In the genomic region with DNA sequence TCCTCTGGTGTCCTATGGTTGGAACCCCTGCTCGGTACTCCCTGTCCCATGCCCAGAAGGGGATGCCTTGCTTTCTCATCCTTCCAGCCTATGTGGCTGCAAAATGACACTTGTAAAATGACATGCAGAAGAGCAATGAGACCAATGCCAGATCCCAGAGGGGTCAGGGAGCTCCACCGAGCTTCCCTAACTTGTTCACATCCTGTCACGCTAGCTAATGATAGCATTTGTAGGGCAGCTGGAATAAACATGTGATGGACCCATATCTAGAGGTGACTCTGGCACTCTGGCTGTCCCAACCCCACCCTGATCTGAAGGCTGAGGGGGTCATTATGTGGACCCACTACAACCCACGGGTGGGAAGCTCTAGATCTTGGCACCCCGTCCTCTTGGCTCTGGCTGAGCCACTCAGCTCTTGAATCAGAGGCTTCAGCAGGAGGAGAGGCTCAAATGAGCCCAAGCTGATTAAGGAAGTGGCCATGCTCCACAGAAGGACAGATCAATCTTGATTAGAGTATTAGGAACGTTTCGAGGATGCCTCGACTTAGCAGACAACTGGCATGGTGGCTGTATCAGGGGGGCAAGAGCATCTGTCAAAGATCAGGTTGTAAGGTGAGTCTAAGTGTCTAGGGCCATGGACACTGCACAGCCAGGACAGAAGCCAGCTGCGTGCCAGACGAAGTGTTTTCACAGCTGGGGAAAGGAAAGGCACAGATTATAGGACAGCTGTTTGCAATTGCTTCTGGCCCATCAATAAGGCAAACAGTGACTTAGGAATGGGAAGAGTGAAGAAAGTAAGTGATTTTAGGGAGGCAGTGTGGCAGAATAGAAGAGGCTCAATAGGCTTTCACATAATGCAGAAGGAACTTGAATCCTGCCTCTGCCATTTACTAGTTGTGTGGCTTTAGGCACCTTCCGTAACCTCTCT, we compare ENCODE assay signal across 20 cellular contexts.
DNase-seq lines count a peak whose midpoint lies in the region; ATAC-seq and TF ChIP-seq lines count a peak whose summit lies in the region.
"Had no signal": no experiment of that assay in that cellular context is flagged by ENCODE, and none has a peak within 500 bp of the region (broad histone marks: within the 10 kb centered on the region; RNA-seq: fewer than 3 reads in every experiment).

No MANE protein-coding gene starts in this region.

- no peak overlapping the region; the same call in 1 of the 2 replicates for H3K27ac ChIP-seq in IMR-90 (ENCODE audit: insufficient read depth, low read length)
- no peak overlapping the region for H3K27ac ChIP-seq in upper lobe of right lung
- H3K27ac ChIP-seq: 22Rv1, BLaER1, RWPE1 had no signal

- dilution Hi-C loops in IMR-90 (cut with HindIII; ENCODE audit: low sequenced_read_pairs, unreplicated experiment) = no loop called here

- TF ChIP-seq CTCF in IMR-90 (conservative IDR thresholded peaks at IDR 0.05; ENCODE audit: low read depth, low read length) (no peak), foreskin fibroblast (IDR thresholded peaks at IDR 0.05; ENCODE audit: low read depth, low read length) (no peak), upper lobe of right lung (IDR thresholded peaks at IDR 0.05) (no peak), WTC11 (IDR thresholded peaks at IDR 0.05) (no peak)

- H2BK5ac ChIP-seq in IMR-90 (ENCODE audit: low read depth, low read length, poor library complexity, severe bottlenecking) = peak overlapping the region; percentile 36

- H3K36me3 ChIP-seq in IMR-90 (ENCODE audit: control insufficient read depth, insufficient read depth, low read length) (no peaks in the 10 kb centered on the region), upper lobe of right lung (no peaks in the 10 kb centered on the region)
- H3K36me3 ChIP-seq: BLaER1, MG63 had no signal

- in situ Hi-C loops in IMR-90 (cut with MboI; ENCODE audit: low sequenced_read_pairs) = no loop called here

- H4K91ac ChIP-seq in IMR-90 (ENCODE audit: insufficient read depth, low read depth, low read length) = peak overlapping the region; percentile 68

- peak overlapping the region; percentile 62; the same call in 1 of the 2 replicates for H3K23ac ChIP-seq in IMR-90 (ENCODE audit: low read depth, low read length)

- H3K9me3 ChIP-seq in IMR-90 (ENCODE audit: control insufficient read depth, insufficient read depth, low read length) (no peaks in the 10 kb centered on the region), upper lobe of right lung (no peaks in the 10 kb centered on the region)
- H3K9me3 ChIP-seq: BLaER1, MG63 had no signal

- H3K36me3 Mint-ChIP-seq in WTC11 = peaks cover 3% of the 10 kb centered on the region; the same call in 1 of the 2 replicates

- H3K18ac ChIP-seq in IMR-90 (ENCODE audit: low read depth, low read length) = peak overlapping the region; percentile 16; the same call in 1 of the 2 replicates

- no peak for TF ChIP-seq POLR2A in IMR-90 (IDR thresholded peaks at IDR 0.05; ENCODE audit: low read depth, low read length)

- intact Hi-C loops in IMR-90 (cut with micrococcal nuclease) = no loop called here
- intact Hi-C loops in upper lobe of right lung (cut with DNase I) = no loop called here

- DNase-seq in NCI-H524 (lab: John Stamatoyannopoulos, UW) (peak; percentile 9 to 48), NCI-H524 treated with DMSO at 0.1 percent for 48 hours (lab: John Stamatoyannopoulos, UW) (no peak), IMR-90 (no peak), foreskin fibroblast (peak; percentile 29 to 72), upper lobe of right lung (no peak), WTC11 (ENCODE audit: low spot score) (no peak)
- DNase-seq in activated effector memory CD4-positive, alpha-beta T cell treated with anti-CD3 and anti-CD28 coated beads, Interleukin-2, amount 50 U/mL, for 16 hours = no peak
- DNase-seq: DMS 273 treated with DMSO at 0.1 percent for 48 hours, GOT3, Karpas-422, NCI-H1092, NCI-H146, NCI-H2081, PC-3, SW 1271 had no signal

- no peaks in the 10 kb centered on the region for H3K27me3 ChIP-seq in IMR-90 (ENCODE audit: control insufficient read depth, insufficient read depth, low read length)
- no peaks in the 10 kb centered on the region for H3K27me3 ChIP-seq in upper lobe of right lung
- H3K27me3 ChIP-seq: BLaER1, MG63 had no signal

- peaks cover 23% of the 10 kb centered on the region for H3K27me3 Mint-ChIP-seq in WTC11 (ENCODE audit: low read depth)

- H2BK20ac ChIP-seq in IMR-90 (ENCODE audit: low read depth, low read length) = peak overlapping the region; percentile 76

- POLR2A ChIA-PET in IMR-90 (lab: Charles Lee; ENCODE audit: unreplicated experiment) = interaction anchor here (0.5 kb wide), 1 partner anchor 802 kb away, joined by 5 read pairs; no protein-coding TSS in a partner anchor
- POLR2A ChIA-PET in WTC11 (lab: Charles Lee) = no interaction called here

- H3K9ac ChIP-seq in IMR-90 (ENCODE audit: low read depth, low read length) = no peak overlapping the region
- H3K9ac ChIP-seq: BLaER1 had no signal

- no peak for ATAC-seq in IMR-90 (ENCODE audit: low read depth)
- peak; percentile 28 for ATAC-seq in upper lobe of right lung
- ATAC-seq in HG02571 (IDR thresholded peaks at IDR 0.05; ENCODE audit: unreplicated experiment) = no peak
- ATAC-seq in WTC11 = no peak
- ATAC-seq: PC-3 had no signal

- H3K56ac ChIP-seq in IMR-90 (ENCODE audit: extremely low read depth, insufficient read depth, low read length) = no peak overlapping the region

- CTCF ChIA-PET in IMR-90 (lab: Yijun Ruan, JAX) = no interaction called here
- CTCF ChIA-PET in WTC11 (lab: Charles Lee) = interaction anchor here (0.8 to 1.6 kb wide), 4 partner anchors 27 to 210 kb away, joined by 3 to 6 read pairs (median 4); no protein-coding TSS in a partner anchor

- peaks cover 17% of the 10 kb centered on the region for H3K4me1 Mint-ChIP-seq in WTC11

- H3K27ac Mint-ChIP-seq in WTC11 = no peak overlapping the region

- H2AFZ ChIP-seq in IMR-90 (replicated peaks; ENCODE audit: low read length, poor library complexity) = peak overlapping the region; percentile 52

- peak overlapping the region; percentile 57 for H3K14ac ChIP-seq in IMR-90 (replicated peaks; ENCODE audit: low read depth, low read length)

- TF ChIP-seq RAD21 in IMR-90 (IDR thresholded peaks at IDR 0.05; ENCODE audit: low read length) = no peak

- no peaks in the 10 kb centered on the region for H4K20me1 ChIP-seq in IMR-90 (ENCODE audit: insufficient read depth, low read length)
- H4K20me1 ChIP-seq: BLaER1 had no signal

- peak overlapping the region; percentile 6; the same call in 1 of the 2 replicates for H4K5ac ChIP-seq in IMR-90 (ENCODE audit: low read depth, low read length)

- peak overlapping the region; percentile 71; the same call in 2 of the 3 replicates for H2BK15ac ChIP-seq in IMR-90 (ENCODE audit: low read depth, low read length)

- peaks cover 15% of the 10 kb centered on the region for H3K9me1 ChIP-seq in IMR-90 (ENCODE audit: insufficient read depth, low read length)

- H3K79me1 ChIP-seq in IMR-90 (ENCODE audit: low read depth in 1 of 2, low read length in 2 of 2) = peaks cover 4 to 31% of the 10 kb centered on the region in 2 experiments; a peak in 3 of 4 replicates

- H2BK120ac ChIP-seq in IMR-90 (ENCODE audit: low read depth, low read length) = peak overlapping the region; percentile 88

- peak overlapping the region; percentile 73 for H3K4ac ChIP-seq in IMR-90 (ENCODE audit: low read depth, low read length)

- peak overlapping the region; percentile 4 to 65; a peak in 2 of 4 replicates for H4K8ac ChIP-seq in IMR-90 (ENCODE audit: low read depth in 2 of 2, low read length in 2 of 2)

- peak overlapping the region; percentile 39 for H2AK5ac ChIP-seq in IMR-90 (ENCODE audit: low read depth, low read length)

- H3K4me1 ChIP-seq in IMR-90 (ENCODE audit: control insufficient read depth, insufficient read depth, low read length) (peaks cover 14% of the 10 kb centered on the region), upper lobe of right lung (no peaks in the 10 kb centered on the region)
- H3K4me1 ChIP-seq: BLaER1 had no signal

- peak overlapping the region; percentile 13 for H2AK9ac ChIP-seq in IMR-90 (replicated peaks; ENCODE audit: low read depth, low read length, poor library complexity)

- H3K4me3 ChIP-seq in IMR-90 (ENCODE audit: insufficient read depth, low read depth, low read length) = no peak overlapping the region
- H3K4me3 ChIP-seq in foreskin fibroblast (ENCODE audit: low read depth in 1 of 2, low read length in 2 of 2) = no peak overlapping the region
- H3K4me3 ChIP-seq in upper lobe of right lung = no peak overlapping the region
- H3K4me3 ChIP-seq: BLaER1, MG63 had no signal

- no peak overlapping the region for H3K4me3 Mint-ChIP-seq in WTC11

- no peak overlapping the region for H3K4me2 ChIP-seq in IMR-90 (ENCODE audit: low read depth, low read length)
- H3K4me2 ChIP-seq: BLaER1 had no signal

- 47% methylated on average over 3 of the region's 11 CpGs; no CpG with 5 or more reads in 1 of the 2 experiments for WGBS in IMR-90 (ENCODE audit: extremely low coverage in 2 of 2, insufficient read length in 1 of 2), 2 experiments

- no TSS peak for BruUV-seq in IMR-90 (replicated peaks; lab: Mats Ljungman, UMichigan)

- H3K9me3 Mint-ChIP-seq in WTC11 = peaks cover 8% of the 10 kb centered on the region; the same call in 1 of the 2 replicates

TF ChIP-seq in IMR-90, 13 proteins besides CTCF, POLR2A, EP300 and RAD21 (continues in another document):
- TF ChIP-seq RFX5 (IDR thresholded peaks at IDR 0.05; ENCODE audit: low read depth, low read length) (no peak), CHD1 (IDR thresholded peaks at IDR 0.05; ENCODE audit: low read depth, low read length) (no peak), MXI1 (IDR thresholded peaks at IDR 0.05; ENCODE audit: borderline replicate concordance, low read depth, low read length) (no peak), MAZ (IDR thresholded peaks at IDR 0.05; ENCODE audit: borderline replicate concordance, low read depth, low read length) (no peak), NFE2L2 (IDR thresholded peaks at IDR 0.05; ENCODE audit: low read depth, low read length) (no peak), FOS (IDR thresholded peaks at IDR 0.05; ENCODE audit: low read depth, low read length) (no peak), SMC3 (IDR thresholded peaks at IDR 0.05; ENCODE audit: low read depth, low read length) (no peak), CEBPB (IDR thresholded peaks at IDR 0.05; ENCODE audit: low read depth, low read length) (no peak)

TF ChIP-seq in WTC11, 78 proteins besides CTCF, POLR2A, EP300 and RAD21:
- TF ChIP-seq EMX1 (CRISPR knock-in tag; IDR thresholded peaks at IDR 0.05) (no peak), ZNF396 (CRISPR knock-in tag; IDR thresholded peaks at IDR 0.05; ENCODE audit: borderline replicate concordance) (no peak)
TF ChIP-seq in WTC11: peak in this region for 0.

Comparison
In these comparisons a context has a peak if more than half of its experiments do, and no peak if none do; other contexts are left out.
1. DNase-seq: peak in NCI-H524 (2 of 2) and foreskin fibroblast (2 of 2); none in NCI-H524 treated with DMSO at 0.1 percent for 48 hours (single experiment), IMR-90 (single experiment), upper lobe of right lung (single experiment), WTC11 (single experiment) and activated effector memory CD4-positive, alpha-beta T cell treated with anti-CD3 and anti-CD28 coated beads, Interleukin-2, amount 50 U/mL, for 16 hours (single experiment).